ENCODE assay signal across 24 cellular contexts in genomic region chr11:2394818-2395105, GRCh38. TPM values are rescaled to one million over a fixed set of nuclear protein-coding genes. Genes with fewer than 3 reads are reported as not detected.
"Had no signal": no experiment of that assay in that cellular context is flagged by ENCODE, and none has a peak within 500 bp of the region (broad histone marks: within the 10 kb centered on the region; RNA-seq: fewer than 3 reads in every experiment).

No MANE protein-coding gene starts in this region.

- H3K27me3 ChIP-seq: body of pancreas, colonic mucosa, esophagus squamous epithelium had no signal

- H3K27me3 Mint-ChIP-seq: activated CD4-positive, alpha-beta memory T cell treated with anti-CD3 and anti-CD28 coated beads, Interleukin-2, amount 10 ng/mL, durations not matched to agents 7 days and 5 days; activated naive CD8-positive, alpha-beta T cell; stimulated activated naive CD8-positive, alpha-beta T cell treated with anti-CD3 and anti-CD28 coated beads, Interleukin-15, amount 100 ng/mL, for 72 hours had no signal

- H3K4me3 Mint-ChIP-seq: activated CD4-positive, alpha-beta memory T cell treated with anti-CD3 and anti-CD28 coated beads, Interleukin-2, amount 10 ng/mL, durations not matched to agents 7 days and 5 days; activated naive CD8-positive, alpha-beta T cell; nephron; stimulated activated naive CD8-positive, alpha-beta T cell treated with anti-CD3 and anti-CD28 coated beads, Interleukin-15, amount 100 ng/mL, for 72 hours had no signal

- H3K9me3 ChIP-seq: body of pancreas, colonic mucosa, esophagus squamous epithelium had no signal

- H3K36me3 Mint-ChIP-seq: activated naive CD8-positive, alpha-beta T cell had no signal

- ATAC-seq: body of pancreas; stimulated activated naive CD8-positive, alpha-beta T cell treated with anti-CD3 and anti-CD28 coated beads, Interleukin-15, amount 100 ng/mL, for 72 hours had no signal

- H3K9me3 Mint-ChIP-seq: activated CD4-positive, alpha-beta memory T cell treated with anti-CD3 and anti-CD28 coated beads, Interleukin-2, amount 10 ng/mL, durations not matched to agents 7 days and 5 days; nephron; stimulated activated naive CD8-positive, alpha-beta T cell treated with anti-CD3 and anti-CD28 coated beads, Interleukin-15, amount 100 ng/mL, for 72 hours had no signal

- H3K27ac ChIP-seq: colonic mucosa had no signal

- DNase-seq: activated CD4-positive, alpha-beta memory T cell treated with anti-CD3 and anti-CD28 coated beads, Interleukin-2, amount 10 ng/mL, durations not matched to agents 7 days and 5 days; activated CD8-positive, alpha-beta memory T cell treated with anti-CD3 and anti-CD28 coated beads, Interleukin-2, amount 50 U/mL, for 4 hours; activated effector memory CD4-positive, alpha-beta T cell treated with anti-CD3 and anti-CD28 coated beads, Interleukin-2, amount 50 U/mL, for 16 hours; activated T-cell treated with anti-CD3 and anti-CD28 coated beads, Interleukin-2, amount 50 U/mL, for 48 hours; amygdala; body of pancreas; caudate nucleus; colonic mucosa; esophagus squamous epithelium; glutamatergic neuron; hypothalamus; nucleus accumbens; posterior cingulate gyrus; retina; stimulated activated CD4-positive, alpha-beta T cell treated with anti-CD3 and anti-CD28 coated beads, Interleukin-4, amount 100 ng/mL, for 4 hours; stimulated activated CD8-positive, alpha-beta memory T cell treated with anti-CD3 and anti-CD28 coated beads, Interleukin-4, amount 100 ng/mL, for 48 hours; stimulated activated naive CD8-positive, alpha-beta T cell treated with anti-CD3 and anti-CD28 coated beads, Interleukin-15, amount 100 ng/mL, for 72 hours had no signal

- H3K4me3 ChIP-seq: body of pancreas, colonic mucosa, esophagus squamous epithelium had no signal

- H3K27ac Mint-ChIP-seq: activated CD4-positive, alpha-beta memory T cell treated with anti-CD3 and anti-CD28 coated beads, Interleukin-2, amount 10 ng/mL, durations not matched to agents 7 days and 5 days; activated naive CD8-positive, alpha-beta T cell; nephron; stimulated activated naive CD8-positive, alpha-beta T cell treated with anti-CD3 and anti-CD28 coated beads, Interleukin-15, amount 100 ng/mL, for 72 hours had no signal

- FAIRE-seq: urothelium cell line had no signal

RNA-seq across cellular contexts. Expression of gene TRPM5, which starts 49.6 kb away (rescaled TPM):
- total RNA-seq: activated CD4-positive, alpha-beta memory T cell treated with anti-CD3 and anti-CD28 coated beads, Interleukin-2, amount 10 ng/mL, durations not matched to agents 7 days and 5 days; esophagus squamous epithelium; fibroblast of villous mesenchyme; lower leg skin; mesenteric fat pad; T-helper 1 cell treated with Interleukin-12 subunit alpha and Interleukin-12 subunit beta and Interleukin-4 antibody, amounts not matched to agents 30 ng/mL and 1 ng/mL, for 36 hours had no signal

RNA-seq across cellular contexts. Expression of gene KCNQ1, which starts 50.0 kb away (rescaled TPM):
- total RNA-seq: fibroblast of villous mesenchyme had no signal
